ENCODE assay signal across 8 cellular contexts in the genomic region with DNA sequence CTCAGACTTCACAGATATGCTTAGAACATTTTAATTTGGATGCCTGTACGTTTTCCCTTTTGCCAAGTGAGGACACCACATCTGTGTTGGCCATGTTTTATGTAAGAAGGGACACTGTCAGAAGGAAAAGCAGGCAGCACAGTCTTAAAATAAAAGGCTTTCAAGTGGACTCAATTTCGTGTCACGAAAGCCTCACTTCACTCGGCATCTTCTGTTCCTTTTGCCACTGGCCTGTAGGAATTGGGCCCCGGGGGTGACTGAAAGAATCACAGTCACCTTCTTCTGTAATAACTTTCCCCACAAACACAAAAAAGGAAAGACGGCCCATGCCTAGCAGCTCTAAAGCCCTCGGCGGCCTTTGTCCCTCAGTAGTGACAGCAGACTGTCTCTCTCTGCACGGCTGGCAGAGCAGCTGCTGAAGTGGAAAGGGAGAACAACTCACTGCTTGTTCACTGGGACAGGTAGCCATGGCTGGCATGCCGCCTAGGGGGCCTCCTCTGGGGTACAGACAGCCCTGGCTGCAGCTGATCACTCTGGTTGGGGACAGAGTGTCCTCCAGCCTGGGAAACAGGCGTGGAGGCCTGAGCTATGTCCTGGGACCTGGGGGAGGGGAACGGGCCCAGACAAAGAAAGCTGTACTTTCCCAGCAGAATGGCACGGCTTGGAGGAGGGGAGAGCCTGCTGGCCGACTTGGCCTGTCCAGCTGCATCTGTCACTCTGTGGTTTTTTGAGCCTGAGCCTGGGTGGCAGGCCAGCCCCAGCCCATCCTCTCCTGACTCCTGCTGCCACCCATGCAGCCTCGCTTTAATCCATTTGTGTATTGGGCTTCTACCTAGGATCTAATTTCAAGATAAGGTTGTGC. TPM values are rescaled to one million over a fixed set of nuclear protein-coding genes. Genes with fewer than 3 reads are reported as not detected.
A peak's percentile ranks its signal among the peaks of the same experiment; 100 is the strongest.
DNase-seq lines count a peak whose midpoint lies in the region; ATAC-seq and TF ChIP-seq lines count a peak whose summit lies in the region.

No MANE protein-coding gene starts in this region.

- intact Hi-C loops in Panc1 (cut with micrococcal nuclease; ENCODE audit: unreplicated experiment) (no loop called here), left ventricle myocardium superior (cut with micrococcal nuclease) (no loop called here)
- intact Hi-C loops in activated naive CD4-positive, alpha-beta T cell treated with anti-CD3 and anti-CD28 coated beads for 36 hours (cut with micrococcal nuclease) = loop anchor here (10.0 kb wide), 1 partner anchor 1149 kb away; no protein-coding TSS in a partner anchor

- in situ Hi-C loops in Panc1 (cut with HindIII; ENCODE audit: low pct_unique_long_range_greater_than_20kb, low sequenced_read_pairs) = no loop called here

- H3K4me1 Mint-ChIP-seq in activated naive CD4-positive, alpha-beta T cell treated with anti-CD3 and anti-CD28 coated beads for 36 hours (ENCODE audit: low read depth) = peaks cover 37% of the 10 kb centered on the region

- DNase-seq in Panc1 (ENCODE audit: low read depth, low spot score) (no peak), left ventricle myocardium superior (peak; percentile 94), NCI-H524 treated with DMSO at 0.1 percent for 48 hours (lab: John Stamatoyannopoulos, UW) (no peak)
- no peak for DNase-seq in activated naive CD4-positive, alpha-beta T cell treated with anti-CD3 and anti-CD28 coated beads for 36 hours
- DNase-seq in activated CD4-positive, alpha-beta T cell treated with anti-CD3 and anti-CD28 coated beads, Interleukin-2, amount 50 U/mL, for 48 hours = no peak

- peak overlapping the region; percentile 67 for H3K27ac ChIP-seq in Panc1 (ENCODE audit: low read length)
- peak overlapping the region; percentile 40 for H3K27ac ChIP-seq in rectal smooth muscle tissue (ENCODE audit: low read depth, low read length)

- CTCF ChIA-PET in Panc1 (lab: Charles Lee) = interaction anchor here (1.3 kb wide), 1 partner anchor 31 kb away, joined by 3 read pairs; no protein-coding TSS in a partner anchor
- CTCF ChIA-PET in activated naive CD4-positive, alpha-beta T cell treated with anti-CD3 and anti-CD28 coated beads for 36 hours (lab: Charles Lee) = interaction anchor here (1.0 to 1.9 kb wide), 4 partner anchors 10 to 31 kb away, joined by 3 to 5 read pairs (median 4); no protein-coding TSS in a partner anchor

- TF ChIP-seq CTCF in Panc1 (IDR thresholded peaks at IDR 0.05) = peak; percentile 28

- H3K4me3 ChIP-seq in GM08714 (ENCODE audit: low read length) (peak overlapping the region; percentile 7; the same call in 1 of the 2 replicates), Panc1 (ENCODE audit: low read depth in 2 of 2, low read length in 2 of 2) (peak overlapping the region in 1 of 2 experiments; percentile 20; a peak in 2 of 4 replicates), rectal smooth muscle tissue (ENCODE audit: low read length) (no peak overlapping the region)

- H3K9me3 ChIP-seq in Panc1 (ENCODE audit: control insufficient read depth, insufficient read depth, low read depth, low read length) = no peaks in the 10 kb centered on the region

- POLR2A ChIA-PET in Panc1 (lab: Charles Lee) = interaction anchor here (0.7 kb wide), 1 partner anchor 16 kb away, joined by 3 read pairs; no protein-coding TSS in a partner anchor

- H3K27me3 Mint-ChIP-seq in activated naive CD4-positive, alpha-beta T cell treated with anti-CD3 and anti-CD28 coated beads for 36 hours (ENCODE audit: low read depth) = no peaks in the 10 kb centered on the region

- H3K36me3 ChIP-seq in Panc1 (ENCODE audit: control insufficient read depth, insufficient read depth, low read length) (no peaks in the 10 kb centered on the region), rectal smooth muscle tissue (ENCODE audit: control insufficient read depth, insufficient read depth, low read length) (no peaks in the 10 kb centered on the region)

- peak; percentile 3; the same call in 1 of the 2 replicates for ATAC-seq in Panc1
- peak; percentile 69 for ATAC-seq in left ventricle myocardium superior
- ATAC-seq in GM19324 (IDR thresholded peaks at IDR 0.05; ENCODE audit: low FRiP score, unreplicated experiment) = no peak

- no peaks in the 10 kb centered on the region for H3K36me3 Mint-ChIP-seq in activated naive CD4-positive, alpha-beta T cell treated with anti-CD3 and anti-CD28 coated beads for 36 hours (ENCODE audit: low read depth)

- H3K4me1 ChIP-seq in Panc1 (ENCODE audit: control insufficient read depth, insufficient read depth, low read length) (peaks cover 50% of the 10 kb centered on the region), rectal smooth muscle tissue (ENCODE audit: control insufficient read depth, insufficient read depth, low read length) (peaks cover 6% of the 10 kb centered on the region)

- no peaks in the 10 kb centered on the region for H3K27me3 ChIP-seq in Panc1 (ENCODE audit: control insufficient read depth, insufficient read depth, low read length)
- H3K27me3 ChIP-seq in rectal smooth muscle tissue (ENCODE audit: control insufficient read depth, insufficient read depth, low read length) = no peaks in the 10 kb centered on the region

- no peaks in the 10 kb centered on the region for H3K9me3 Mint-ChIP-seq in activated naive CD4-positive, alpha-beta T cell treated with anti-CD3 and anti-CD28 coated beads for 36 hours

- no peak overlapping the region for H3K27ac Mint-ChIP-seq in activated naive CD4-positive, alpha-beta T cell treated with anti-CD3 and anti-CD28 coated beads for 36 hours

- no TSS peak for BruUV-seq in Panc1 (replicated peaks; lab: Mats Ljungman, UMichigan)

- no peak overlapping the region for H3K9ac ChIP-seq in rectal smooth muscle tissue (ENCODE audit: low read length)

- H3K4me3 Mint-ChIP-seq in activated naive CD4-positive, alpha-beta T cell treated with anti-CD3 and anti-CD28 coated beads for 36 hours = no peak overlapping the region

RNA-seq across cellular contexts. Expression of gene RASSF4, which starts 4.4 kb away (rescaled TPM):
- 13.9 TPM for total RNA-seq in Panc1 (2021; ENCODE audit: unreplicated experiment)
- polyA plus RNA-seq in Panc1 (2012; ENCODE audit: insufficient read length) = 15.7 TPM
- 93.5 TPM for total RNA-seq in left ventricle myocardium superior
- 1 to 10 TPM; 1.1 to 2.2 TPM for total RNA-seq in activated naive CD4-positive, alpha-beta T cell treated with anti-CD3 and anti-CD28 coated beads for 36 hours

RNA-seq across cellular contexts. Expression of gene DEPP1, which starts 14.6 kb away (rescaled TPM):
- 16.6 TPM for total RNA-seq in Panc1 (2021; ENCODE audit: unreplicated experiment)
- polyA plus RNA-seq in Panc1 (2012; ENCODE audit: insufficient read length) = 26.2 TPM
- 32.2 TPM for total RNA-seq in left ventricle myocardium superior
- 1 to 10 TPM; 2.4 to 3.2 TPM for total RNA-seq in activated naive CD4-positive, alpha-beta T cell treated with anti-CD3 and anti-CD28 coated beads for 36 hours

RNA-seq across cellular contexts. Expression of gene ZNF22, which starts 36.7 kb away (rescaled TPM):
- total RNA-seq in Panc1 (2021; ENCODE audit: unreplicated experiment) (14.6 TPM), left ventricle myocardium superior (12.6 TPM)
- 7.9 TPM for polyA plus RNA-seq in Panc1 (2012; ENCODE audit: insufficient read length)
- total RNA-seq in activated naive CD4-positive, alpha-beta T cell treated with anti-CD3 and anti-CD28 coated beads for 36 hours = 10 to 100 TPM; 18.7 to 19.5 TPM

RNA-seq across cellular contexts. Expression of gene TMEM72, which starts 52.9 kb away (rescaled TPM):
- total RNA-seq in Panc1 (2021; ENCODE audit: unreplicated experiment) (not detected), left ventricle myocardium superior (not detected)
- not detected for polyA plus RNA-seq in Panc1 (2012; ENCODE audit: insufficient read length)
- not detected for total RNA-seq in activated naive CD4-positive, alpha-beta T cell treated with anti-CD3 and anti-CD28 coated beads for 36 hours
